In the genomic region with DNA sequence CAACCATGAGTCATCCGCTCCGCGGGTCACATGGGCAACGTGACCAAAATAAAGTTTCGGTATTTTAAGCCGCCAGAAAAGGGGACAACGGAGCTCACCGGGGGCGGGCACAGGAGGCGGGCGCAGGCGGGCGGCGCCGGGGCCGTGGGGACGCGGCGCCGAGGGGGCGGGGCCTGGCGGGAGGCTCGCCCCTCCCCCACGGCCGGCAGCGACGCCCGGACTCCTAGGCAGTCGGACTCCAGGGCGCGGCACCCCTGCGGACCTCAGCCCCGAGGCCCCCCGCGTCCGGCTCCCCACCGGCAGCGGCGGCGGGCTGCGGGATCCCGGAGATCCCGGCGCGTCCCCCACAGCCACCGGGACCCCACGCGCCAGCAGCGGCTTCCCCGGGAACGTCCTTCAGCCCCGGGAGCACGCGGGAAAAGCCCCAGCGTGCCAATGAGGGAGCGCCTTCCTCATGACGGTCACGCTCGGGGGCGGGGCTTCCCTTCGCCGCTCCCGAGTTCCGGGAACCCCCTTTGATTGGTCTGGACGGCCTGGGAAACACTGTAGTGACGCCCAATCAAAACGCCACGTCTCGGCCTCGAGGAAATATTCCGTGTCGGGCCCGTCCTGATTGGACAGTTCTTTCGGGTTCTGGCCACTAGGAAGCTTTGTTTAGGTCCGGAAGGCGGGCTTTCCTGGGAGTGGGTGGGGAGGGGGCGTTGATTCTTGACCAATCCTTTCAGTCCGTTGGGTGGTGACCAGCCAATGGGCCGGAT, we compare ENCODE assay signal across 1 cellular context.
TF ChIP-seq lines count a peak whose summit lies in the region.

No MANE protein-coding gene starts in this region.

TF ChIP-seq in K562, 482 proteins besides CTCF, POLR2A, EP300 and RAD21 (continued from another document and continues in another):
- TF ChIP-seq, protein P1, sequence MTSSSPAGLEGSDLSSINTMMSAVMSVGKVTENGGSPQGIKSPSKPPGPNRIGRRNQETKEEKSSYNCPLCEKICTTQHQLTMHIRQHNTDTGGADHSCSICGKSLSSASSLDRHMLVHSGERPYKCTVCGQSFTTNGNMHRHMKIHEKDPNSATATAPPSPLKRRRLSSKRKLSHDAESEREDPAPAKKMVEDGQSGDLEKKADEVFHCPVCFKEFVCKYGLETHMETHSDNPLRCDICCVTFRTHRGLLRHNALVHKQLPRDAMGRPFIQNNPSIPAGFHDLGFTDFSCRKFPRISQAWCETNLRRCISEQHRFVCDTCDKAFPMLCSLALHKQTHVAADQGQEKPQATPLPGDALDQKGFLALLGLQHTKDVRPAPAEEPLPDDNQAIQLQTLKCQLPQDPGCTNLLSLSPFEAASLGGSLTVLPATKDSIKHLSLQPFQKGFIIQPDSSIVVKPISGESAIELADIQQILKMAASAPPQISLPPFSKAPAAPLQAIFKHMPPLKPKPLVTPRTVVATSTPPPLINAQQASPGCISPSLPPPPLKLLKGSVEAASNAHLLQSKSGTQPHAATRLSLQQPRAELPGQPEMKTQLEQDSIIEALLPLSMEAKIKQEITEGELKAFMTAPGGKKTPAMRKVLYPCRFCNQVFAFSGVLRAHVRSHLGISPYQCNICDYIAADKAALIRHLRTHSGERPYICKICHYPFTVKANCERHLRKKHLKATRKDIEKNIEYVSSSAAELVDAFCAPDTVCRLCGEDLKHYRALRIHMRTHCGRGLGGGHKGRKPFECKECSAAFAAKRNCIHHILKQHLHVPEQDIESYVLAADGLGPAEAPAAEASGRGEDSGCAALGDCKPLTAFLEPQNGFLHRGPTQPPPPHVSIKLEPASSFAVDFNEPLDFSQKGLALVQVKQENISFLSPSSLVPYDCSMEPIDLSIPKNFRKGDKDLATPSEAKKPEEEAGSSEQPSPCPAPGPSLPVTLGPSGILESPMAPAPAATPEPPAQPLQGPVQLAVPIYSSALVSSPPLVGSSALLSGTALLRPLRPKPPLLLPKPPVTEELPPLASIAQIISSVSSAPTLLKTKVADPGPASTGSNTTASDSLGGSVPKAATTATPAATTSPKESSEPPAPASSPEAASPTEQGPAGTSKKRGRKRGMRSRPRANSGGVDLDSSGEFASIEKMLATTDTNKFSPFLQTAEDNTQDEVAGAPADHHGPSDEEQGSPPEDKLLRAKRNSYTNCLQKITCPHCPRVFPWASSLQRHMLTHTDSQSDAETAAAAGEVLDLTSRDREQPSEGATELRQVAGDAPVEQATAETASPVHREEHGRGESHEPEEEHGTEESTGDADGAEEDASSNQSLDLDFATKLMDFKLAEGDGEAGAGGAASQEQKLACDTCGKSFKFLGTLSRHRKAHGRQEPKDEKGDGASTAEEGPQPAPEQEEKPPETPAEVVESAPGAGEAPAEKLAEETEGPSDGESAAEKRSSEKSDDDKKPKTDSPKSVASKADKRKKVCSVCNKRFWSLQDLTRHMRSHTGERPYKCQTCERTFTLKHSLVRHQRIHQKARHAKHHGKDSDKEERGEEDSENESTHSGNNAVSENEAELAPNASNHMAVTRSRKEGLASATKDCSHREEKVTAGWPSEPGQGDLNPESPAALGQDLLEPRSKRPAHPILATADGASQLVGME (CRISPR knock-in tag; IDR thresholded peaks at IDR 0.05): no peak
- TF ChIP-seq OTX1 (CRISPR knock-in tag; IDR thresholded peaks at IDR 0.05) (peak; percentile 72; the same call in 1 of the 2 replicates), BHLHE40 (IDR thresholded peaks at IDR 0.05; ENCODE audit: low read length) (peak; percentile 93), YBX1 (IDR thresholded peaks at IDR 0.05) (no peak), FOXJ3 (CRISPR knock-in tag; IDR thresholded peaks at IDR 0.05) (no peak), CBX3 (IDR thresholded peaks at IDR 0.05; ENCODE audit: borderline replicate concordance in 1 of 2, low read length in 2 of 2) (0 out of 3 replicates have a peak, but pooled peaks of 1 of the 2 experiments have one; percentile 39), ZNF696 (CRISPR knock-in tag; conservative IDR thresholded peaks at IDR 0.05) (no peak), DLX4 (CRISPR knock-in tag; IDR thresholded peaks at IDR 0.05) (no peak), TGIF2 (CRISPR knock-in tag; IDR thresholded peaks at IDR 0.05) (no peak), C11orf30 (IDR thresholded peaks at IDR 0.05; ENCODE audit: low read depth) (0 out of 2 replicates have a peak, but pooled peaks have one; percentile 32), GABPA (tag; conservative IDR thresholded peaks at IDR 0.05; ENCODE audit: low read depth) (peak; percentile 73), DPF2 (IDR thresholded peaks at IDR 0.05) (no peak), E2F5 (CRISPR knock-in tag; IDR thresholded peaks at IDR 0.05) (peak; percentile 44; the same call in 1 of the 2 replicates), ZNF174 (CRISPR knock-in tag; IDR thresholded peaks at IDR 0.05) (no peak), XRCC4 (IDR thresholded peaks at IDR 0.05; ENCODE audit: extremely low read depth, insufficient read depth, insufficient read length) (no peak), ZNF12 (CRISPR knock-in tag; IDR thresholded peaks at IDR 0.05) (no peak; the same call in 1 of the 2 replicates), SMAD3 (CRISPR knock-in tag; conservative IDR thresholded peaks at IDR 0.05) (no peak), POLR2G (IDR thresholded peaks at IDR 0.05; ENCODE audit: low read depth, low read length) (peak; percentile 96), GATAD2B (IDR thresholded peaks at IDR 0.05; ENCODE audit: borderline replicate concordance) (peak; percentile 92), TCF7 (IDR thresholded peaks at IDR 0.05; ENCODE audit: borderline replicate concordance) (no peak), FOXA1 (IDR thresholded peaks at IDR 0.05; ENCODE audit: borderline replicate concordance) (no peak), RBFOX2 (IDR thresholded peaks at IDR 0.05; ENCODE audit: low read depth, low read length) (peak; percentile 99), TRIM24 (IDR thresholded peaks at IDR 0.05) (no peak), SMARCB1 (IDR thresholded peaks at IDR 0.05; ENCODE audit: insufficient read length, low read depth) (no peak), TOE1 (IDR thresholded peaks at IDR 0.05; ENCODE audit: borderline replicate concordance) (no peak), TOE1 (CRISPR knock-in tag; IDR thresholded peaks at IDR 0.05; ENCODE audit: borderline replicate concordance, low read depth) (no peak; the same call in 1 of the 2 replicates), ARNT (IDR thresholded peaks at IDR 0.05) (no peak), ATF7 (IDR thresholded peaks at IDR 0.05) (peak; percentile 83), CBFA2T2 (conservative IDR thresholded peaks at IDR 0.05) (peak; percentile 34), FUS (optimal IDR thresholded peaks at IDR 0.05; ENCODE audit: low read depth, low read length) (no peak), CCAR2 (IDR thresholded peaks at IDR 0.05; ENCODE audit: low read depth, low read length) (no peak), ELF4 (CRISPR knock-in tag; IDR thresholded peaks at IDR 0.05) (peak; percentile 90), ZKSCAN3 (CRISPR knock-in tag; IDR thresholded peaks at IDR 0.05) (no peak), ZNF76 (CRISPR knock-in tag; IDR thresholded peaks at IDR 0.05; ENCODE audit: borderline replicate concordance) (no peak), SMAD4 (CRISPR knock-in tag; conservative IDR thresholded peaks at IDR 0.05) (peak; percentile 92), ZNF384 (IDR thresholded peaks at IDR 0.05; ENCODE audit: low read depth, low read length) (no peak), LCOR (CRISPR knock-in tag; IDR thresholded peaks at IDR 0.05) (peak; percentile 94), FOXP1 (CRISPR knock-in tag; IDR thresholded peaks at IDR 0.05) (peak; percentile 93; the same call in 1 of the 2 replicates), ZFP30 (CRISPR knock-in tag; IDR thresholded peaks at IDR 0.05; ENCODE audit: borderline replicate concordance) (no peak), TAL1 (IDR thresholded peaks at IDR 0.05) (no peak), SMC3 (conservative IDR thresholded peaks at IDR 0.05; ENCODE audit: insufficient read depth, low read depth, low read length) (no peak), BRD4 (IDR thresholded peaks at IDR 0.05) (no peak), MITF (IDR thresholded peaks at IDR 0.05) (peak; percentile 83), HCFC1 (IDR thresholded peaks at IDR 0.05; ENCODE audit: low read depth, low read length) (peak; percentile 35), NFIC (IDR thresholded peaks at IDR 0.05) (peak; percentile 19; the same call in 1 of the 2 replicates), PURB (CRISPR knock-in tag; IDR thresholded peaks at IDR 0.05; ENCODE audit: low read depth) (no peak), HLTF (IDR thresholded peaks at IDR 0.05) (no peak)
- TF ChIP-seq, protein P2, sequence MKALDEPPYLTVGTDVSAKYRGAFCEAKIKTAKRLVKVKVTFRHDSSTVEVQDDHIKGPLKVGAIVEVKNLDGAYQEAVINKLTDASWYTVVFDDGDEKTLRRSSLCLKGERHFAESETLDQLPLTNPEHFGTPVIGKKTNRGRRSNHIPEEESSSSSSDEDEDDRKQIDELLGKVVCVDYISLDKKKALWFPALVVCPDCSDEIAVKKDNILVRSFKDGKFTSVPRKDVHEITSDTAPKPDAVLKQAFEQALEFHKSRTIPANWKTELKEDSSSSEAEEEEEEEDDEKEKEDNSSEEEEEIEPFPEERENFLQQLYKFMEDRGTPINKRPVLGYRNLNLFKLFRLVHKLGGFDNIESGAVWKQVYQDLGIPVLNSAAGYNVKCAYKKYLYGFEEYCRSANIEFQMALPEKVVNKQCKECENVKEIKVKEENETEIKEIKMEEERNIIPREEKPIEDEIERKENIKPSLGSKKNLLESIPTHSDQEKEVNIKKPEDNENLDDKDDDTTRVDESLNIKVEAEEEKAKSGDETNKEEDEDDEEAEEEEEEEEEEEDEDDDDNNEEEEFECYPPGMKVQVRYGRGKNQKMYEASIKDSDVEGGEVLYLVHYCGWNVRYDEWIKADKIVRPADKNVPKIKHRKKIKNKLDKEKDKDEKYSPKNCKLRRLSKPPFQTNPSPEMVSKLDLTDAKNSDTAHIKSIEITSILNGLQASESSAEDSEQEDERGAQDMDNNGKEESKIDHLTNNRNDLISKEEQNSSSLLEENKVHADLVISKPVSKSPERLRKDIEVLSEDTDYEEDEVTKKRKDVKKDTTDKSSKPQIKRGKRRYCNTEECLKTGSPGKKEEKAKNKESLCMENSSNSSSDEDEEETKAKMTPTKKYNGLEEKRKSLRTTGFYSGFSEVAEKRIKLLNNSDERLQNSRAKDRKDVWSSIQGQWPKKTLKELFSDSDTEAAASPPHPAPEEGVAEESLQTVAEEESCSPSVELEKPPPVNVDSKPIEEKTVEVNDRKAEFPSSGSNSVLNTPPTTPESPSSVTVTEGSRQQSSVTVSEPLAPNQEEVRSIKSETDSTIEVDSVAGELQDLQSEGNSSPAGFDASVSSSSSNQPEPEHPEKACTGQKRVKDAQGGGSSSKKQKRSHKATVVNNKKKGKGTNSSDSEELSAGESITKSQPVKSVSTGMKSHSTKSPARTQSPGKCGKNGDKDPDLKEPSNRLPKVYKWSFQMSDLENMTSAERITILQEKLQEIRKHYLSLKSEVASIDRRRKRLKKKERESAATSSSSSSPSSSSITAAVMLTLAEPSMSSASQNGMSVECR (CRISPR knock-in tag; IDR thresholded peaks at IDR 0.05): peak; percentile 75; the same call in 1 of the 2 replicates
- TF ChIP-seq, protein P3, sequence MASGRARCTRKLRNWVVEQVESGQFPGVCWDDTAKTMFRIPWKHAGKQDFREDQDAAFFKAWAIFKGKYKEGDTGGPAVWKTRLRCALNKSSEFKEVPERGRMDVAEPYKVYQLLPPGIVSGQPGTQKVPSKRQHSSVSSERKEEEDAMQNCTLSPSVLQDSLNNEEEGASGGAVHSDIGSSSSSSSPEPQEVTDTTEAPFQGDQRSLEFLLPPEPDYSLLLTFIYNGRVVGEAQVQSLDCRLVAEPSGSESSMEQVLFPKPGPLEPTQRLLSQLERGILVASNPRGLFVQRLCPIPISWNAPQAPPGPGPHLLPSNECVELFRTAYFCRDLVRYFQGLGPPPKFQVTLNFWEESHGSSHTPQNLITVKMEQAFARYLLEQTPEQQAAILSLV (tag; IDR thresholded peaks at IDR 0.05): no peak
- TF ChIP-seq, protein P4, sequence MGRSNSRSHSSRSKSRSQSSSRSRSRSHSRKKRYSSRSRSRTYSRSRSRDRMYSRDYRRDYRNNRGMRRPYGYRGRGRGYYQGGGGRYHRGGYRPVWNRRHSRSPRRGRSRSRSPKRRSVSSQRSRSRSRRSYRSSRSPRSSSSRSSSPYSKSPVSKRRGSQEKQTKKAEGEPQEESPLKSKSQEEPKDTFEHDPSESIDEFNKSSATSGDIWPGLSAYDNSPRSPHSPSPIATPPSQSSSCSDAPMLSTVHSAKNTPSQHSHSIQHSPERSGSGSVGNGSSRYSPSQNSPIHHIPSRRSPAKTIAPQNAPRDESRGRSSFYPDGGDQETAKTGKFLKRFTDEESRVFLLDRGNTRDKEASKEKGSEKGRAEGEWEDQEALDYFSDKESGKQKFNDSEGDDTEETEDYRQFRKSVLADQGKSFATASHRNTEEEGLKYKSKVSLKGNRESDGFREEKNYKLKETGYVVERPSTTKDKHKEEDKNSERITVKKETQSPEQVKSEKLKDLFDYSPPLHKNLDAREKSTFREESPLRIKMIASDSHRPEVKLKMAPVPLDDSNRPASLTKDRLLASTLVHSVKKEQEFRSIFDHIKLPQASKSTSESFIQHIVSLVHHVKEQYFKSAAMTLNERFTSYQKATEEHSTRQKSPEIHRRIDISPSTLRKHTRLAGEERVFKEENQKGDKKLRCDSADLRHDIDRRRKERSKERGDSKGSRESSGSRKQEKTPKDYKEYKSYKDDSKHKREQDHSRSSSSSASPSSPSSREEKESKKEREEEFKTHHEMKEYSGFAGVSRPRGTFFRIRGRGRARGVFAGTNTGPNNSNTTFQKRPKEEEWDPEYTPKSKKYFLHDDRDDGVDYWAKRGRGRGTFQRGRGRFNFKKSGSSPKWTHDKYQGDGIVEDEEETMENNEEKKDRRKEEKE (IDR thresholded peaks at IDR 0.05; ENCODE audit: borderline replicate concordance in 1 of 2, control insufficient read depth in 1 of 2, low read depth in 2 of 2, low read length in 1 of 2): no peak
